Comparison of ENCODE assay signal across 31 cellular contexts in the genomic region with DNA sequence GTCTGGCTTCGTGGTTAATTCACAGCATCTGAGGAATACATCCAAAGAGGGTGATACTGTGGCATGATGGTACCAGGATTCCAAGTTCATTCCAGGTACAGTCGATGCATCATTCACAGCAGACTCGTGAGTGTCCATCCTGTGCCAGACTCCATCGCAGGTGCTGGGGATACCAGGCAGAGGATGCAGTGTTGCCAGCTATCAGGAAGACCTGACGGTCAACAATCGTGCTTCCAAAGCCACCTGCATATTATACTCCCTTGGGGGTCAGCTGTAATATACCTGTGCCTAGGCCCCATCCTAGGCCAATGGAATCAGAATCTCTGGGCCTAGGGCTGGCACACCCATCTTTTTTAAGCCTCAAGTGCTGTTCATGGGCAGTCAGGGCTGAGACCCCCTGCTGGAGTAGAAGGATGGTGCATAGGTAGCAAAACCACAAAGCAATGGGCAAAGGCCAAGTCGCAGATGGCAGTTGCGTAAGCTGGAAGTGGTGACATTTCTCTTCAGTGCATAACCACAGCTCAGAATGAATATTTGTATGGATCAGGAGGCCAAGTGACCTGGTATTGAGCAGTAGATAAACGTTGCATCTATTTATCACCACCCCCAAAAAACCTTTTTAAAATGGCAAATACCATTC. TPM values are rescaled to one million over a fixed set of nuclear protein-coding genes. Genes with fewer than 3 reads are reported as not detected.
DNase-seq lines count a peak whose midpoint lies in the region; TF ChIP-seq lines count a peak whose summit lies in the region.
"Had no signal": no experiment of that assay in that cellular context is flagged by ENCODE, and none has a peak within 500 bp of the region (broad histone marks: within the 10 kb centered on the region; RNA-seq: fewer than 3 reads in every experiment).

No MANE protein-coding gene starts in this region.

- H3K27ac ChIP-seq in WERI-Rb-1 (no peak overlapping the region), RWPE1 (no peak overlapping the region)
- H3K27ac ChIP-seq: colonic mucosa, prostate gland, SJCRH30, tibial nerve had no signal

- CTCF ChIA-PET in RWPE1 (lab: Yijun Ruan, JAX) = interaction anchor here (0.7 kb wide), 1 partner anchor 181 kb away, joined by 3 read pairs; no protein-coding TSS in a partner anchor

- TF ChIP-seq CTCF in WERI-Rb-1 (IDR thresholded peaks at IDR 0.05; ENCODE audit: low read depth, low read length) (peak; percentile 26; the same call in 1 of the 2 replicates), neural crest cell (conservative IDR thresholded peaks at IDR 0.05) (peak; percentile 23), endothelial cell (IDR thresholded peaks at IDR 0.05; ENCODE audit: unreplicated experiment) (no peak), RWPE1 (conservative IDR thresholded peaks at IDR 0.05; ENCODE audit: low read depth) (no peak)

- H3K36me3 Mint-ChIP-seq in neural crest cell (ENCODE audit: low read depth) (no peaks in the 10 kb centered on the region), endothelial cell (ENCODE audit: low read depth, unreplicated experiment) (no peaks in the 10 kb centered on the region)
- H3K36me3 Mint-ChIP-seq: activated naive CD8-positive, alpha-beta T cell treated with anti-CD3 and anti-CD28 coated beads for 36 hours; naive thymus-derived CD4-positive, alpha-beta T cell; WTC11 had no signal

- H3K4me3 ChIP-seq in WERI-Rb-1 (ENCODE audit: low read depth, low read length) = no peak overlapping the region
- H3K4me3 ChIP-seq: colonic mucosa, HAP-1, prostate gland, SJCRH30, tibial nerve had no signal

- H3K9me3 Mint-ChIP-seq in neural crest cell (no peaks in the 10 kb centered on the region), endothelial cell (ENCODE audit: unreplicated experiment) (no peaks in the 10 kb centered on the region)
- H3K9me3 Mint-ChIP-seq: activated naive CD8-positive, alpha-beta T cell treated with anti-CD3 and anti-CD28 coated beads for 36 hours; activated T-cell treated with anti-CD3 and anti-CD28 coated beads, Interleukin-2, amount 50 U/mL, for 24 hours; naive thymus-derived CD4-positive, alpha-beta T cell; WTC11 had no signal

- H3K36me3 ChIP-seq in WERI-Rb-1 = no peaks in the 10 kb centered on the region
- H3K36me3 ChIP-seq: colonic mucosa, HAP-1, prostate gland, SJCRH30, tibial nerve had no signal

- H3K4me1 Mint-ChIP-seq in neural crest cell (no peaks in the 10 kb centered on the region), endothelial cell (ENCODE audit: unreplicated experiment) (no peaks in the 10 kb centered on the region)
- H3K4me1 Mint-ChIP-seq: activated naive CD8-positive, alpha-beta T cell treated with anti-CD3 and anti-CD28 coated beads for 36 hours; naive thymus-derived CD4-positive, alpha-beta T cell had no signal

- peaks cover 58% of the 10 kb centered on the region for H3K27me3 Mint-ChIP-seq in neural crest cell (ENCODE audit: low read depth)
- peaks cover 1% of the 10 kb centered on the region for H3K27me3 Mint-ChIP-seq in endothelial cell (ENCODE audit: unreplicated experiment)

- H3K4me3 Mint-ChIP-seq in neural crest cell = no peak overlapping the region
- no peak overlapping the region for H3K4me3 Mint-ChIP-seq in endothelial cell (ENCODE audit: unreplicated experiment)
- H3K4me3 Mint-ChIP-seq: activated naive CD8-positive, alpha-beta T cell treated with anti-CD3 and anti-CD28 coated beads for 36 hours; activated T-cell treated with anti-CD3 and anti-CD28 coated beads, Interleukin-2, amount 50 U/mL, for 24 hours; naive thymus-derived CD4-positive, alpha-beta T cell; WTC11 had no signal

- POLR2A ChIA-PET in RWPE1 (lab: Yijun Ruan, JAX; ENCODE audit: low non-redundant PET) = no interaction called here

- no peaks in the 10 kb centered on the region for H3K9me3 ChIP-seq in WERI-Rb-1 (ENCODE audit: severe bottlenecking)
- H3K9me3 ChIP-seq: colonic mucosa, HAP-1, prostate gland, SJCRH30, tibial nerve had no signal

- no peaks in the 10 kb centered on the region for H3K27me3 ChIP-seq in WERI-Rb-1 (ENCODE audit: insufficient read depth, low read depth, severe bottlenecking)
- H3K27me3 ChIP-seq: colonic mucosa, SJCRH30, tibial nerve had no signal

- DNase-seq in HuH-7 (ENCODE audit: low spot score) (peak; percentile 9), MV-4-11 (lab: John Stamatoyannopoulos, UW) (peak; percentile 55), WERI-Rb-1 (no peak), neural crest cell (ENCODE audit: low read depth, low spot score) (no peak), epidermal melanocyte (ENCODE audit: insufficient read length, low spot score) (no peak), endothelial cell (ENCODE audit: low spot score) (no peak), RWPE1 (ENCODE audit: low spot score) (no peak)
- DNase-seq: activated CD4-positive, alpha-beta T cell treated with anti-CD3 and anti-CD28 coated beads, Interleukin-2, amount 50 U/mL, for 1 hour; activated effector memory CD4-positive, alpha-beta T cell treated with anti-CD3 and anti-CD28 coated beads, Interleukin-2, amount 50 U/mL, for 16 hours; activated naive CD8-positive, alpha-beta T cell treated with anti-CD3 and anti-CD28 coated beads for 36 hours; activated T-cell treated with anti-CD3 and anti-CD28 coated beads, Interleukin-2, amount 50 U/mL, for 24 hours; anterior cingulate cortex; colonic mucosa; DMS53; effector CD8-positive, alpha-beta T cell; erythroblast; glutamatergic neuron; left ventricle myocardium superior; naive thymus-derived CD4-positive, alpha-beta T cell; NCI-H1048; NCI-H1694 treated with DMSO at 0.1 percent for 48 hours; NCI-H524 treated with DMSO at 0.1 percent for 48 hours; SJCRH30; stimulated activated CD4-positive, alpha-beta T cell treated with anti-CD3 and anti-CD28 coated beads, Interleukin-4, amount 100 ng/mL, for 24 hours; SW 1271; T-helper 9 cell had no signal

- no peak overlapping the region for H3K27ac Mint-ChIP-seq in neural crest cell (ENCODE audit: unreplicated experiment)
- H3K27ac Mint-ChIP-seq in endothelial cell (ENCODE audit: unreplicated experiment) = no peak overlapping the region
- H3K27ac Mint-ChIP-seq: activated naive CD8-positive, alpha-beta T cell treated with anti-CD3 and anti-CD28 coated beads for 36 hours; activated T-cell treated with anti-CD3 and anti-CD28 coated beads, Interleukin-2, amount 50 U/mL, for 24 hours; naive thymus-derived CD4-positive, alpha-beta T cell; WTC11 had no signal

RNA-seq across cellular contexts. Expression of gene C16orf78, which starts 42.9 kb away (rescaled TPM):
- total RNA-seq in neural crest cell = not detected in 2 replicates
- not detected for total RNA-seq in endothelial cell (ENCODE audit: unreplicated experiment)
- total RNA-seq: activated naive CD8-positive, alpha-beta T cell treated with anti-CD3 and anti-CD28 coated beads for 36 hours; colonic mucosa; left ventricle myocardium superior; naive thymus-derived CD4-positive, alpha-beta T cell; prostate gland; sciatic nerve; SJCRH30; tibial nerve; WTC11 had no signal

RNA-seq across cellular contexts. Expression of gene CBLN1, which starts 49.0 kb away (rescaled TPM):
- 0.61 and 1.0 TPM in 2 replicates for total RNA-seq in neural crest cell
- 3.2 TPM for total RNA-seq in endothelial cell (ENCODE audit: unreplicated experiment)
- total RNA-seq: activated naive CD8-positive, alpha-beta T cell treated with anti-CD3 and anti-CD28 coated beads for 36 hours; naive thymus-derived CD4-positive, alpha-beta T cell; SJCRH30 had no signal

Comparison
In these comparisons a context has a peak if more than half of its experiments do, and no peak if none do; other contexts are left out.
1. DNase-seq: peak in HuH-7 (single experiment) and MV-4-11 (single experiment); none in WERI-Rb-1 (single experiment), neural crest cell (single experiment), epidermal melanocyte (single experiment), endothelial cell (single experiment) and RWPE1 (single experiment).
2. CTCF ChIP-seq: peak in WERI-Rb-1 (single experiment) and neural crest cell (single experiment); none in endothelial cell (single experiment) and RWPE1 (single experiment).